In the genomic region with DNA sequence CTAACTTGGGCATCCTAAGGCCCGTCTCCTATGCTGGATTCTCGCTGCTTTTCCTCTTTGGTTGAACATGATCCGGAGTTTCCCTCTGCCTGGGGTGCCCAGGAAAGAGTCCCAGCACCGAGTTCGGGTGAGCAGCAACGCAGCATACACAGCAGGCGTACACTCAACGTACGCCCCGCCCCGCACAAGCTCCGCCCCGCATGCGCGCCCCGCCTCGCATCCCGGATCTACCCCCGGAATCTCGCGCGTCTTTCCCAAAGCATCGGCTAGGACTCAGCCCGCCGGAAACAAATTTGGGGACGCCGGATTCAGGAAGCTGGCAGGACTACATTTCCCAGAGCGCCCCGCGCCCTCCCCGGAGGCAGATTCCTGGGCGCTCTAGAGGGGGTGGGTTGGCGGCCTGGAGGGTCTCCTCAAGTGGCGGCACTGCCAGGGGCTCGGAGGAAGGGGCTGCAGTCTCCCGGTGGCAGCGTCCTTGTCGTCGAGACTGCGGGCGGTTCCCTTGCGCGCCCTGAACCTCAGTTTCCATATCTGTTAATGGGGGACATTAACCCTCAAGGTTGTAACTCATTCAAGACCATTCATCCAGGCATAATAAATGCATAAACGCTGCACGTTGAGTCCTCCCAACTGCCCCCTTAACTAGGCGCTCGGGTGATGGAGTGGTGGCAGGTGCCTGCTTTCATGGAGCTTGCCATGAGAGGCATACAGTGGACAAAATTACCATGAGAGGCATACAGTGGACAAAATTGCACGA, we compare ENCODE assay signal across 1 cellular context.
TF ChIP-seq lines count a peak whose summit lies in the region.

No MANE protein-coding gene starts in this region.

TF ChIP-seq in HepG2, 621 proteins besides CTCF, POLR2A, EP300 and RAD21 (continued from another document):
- TF ChIP-seq, protein P1, sequence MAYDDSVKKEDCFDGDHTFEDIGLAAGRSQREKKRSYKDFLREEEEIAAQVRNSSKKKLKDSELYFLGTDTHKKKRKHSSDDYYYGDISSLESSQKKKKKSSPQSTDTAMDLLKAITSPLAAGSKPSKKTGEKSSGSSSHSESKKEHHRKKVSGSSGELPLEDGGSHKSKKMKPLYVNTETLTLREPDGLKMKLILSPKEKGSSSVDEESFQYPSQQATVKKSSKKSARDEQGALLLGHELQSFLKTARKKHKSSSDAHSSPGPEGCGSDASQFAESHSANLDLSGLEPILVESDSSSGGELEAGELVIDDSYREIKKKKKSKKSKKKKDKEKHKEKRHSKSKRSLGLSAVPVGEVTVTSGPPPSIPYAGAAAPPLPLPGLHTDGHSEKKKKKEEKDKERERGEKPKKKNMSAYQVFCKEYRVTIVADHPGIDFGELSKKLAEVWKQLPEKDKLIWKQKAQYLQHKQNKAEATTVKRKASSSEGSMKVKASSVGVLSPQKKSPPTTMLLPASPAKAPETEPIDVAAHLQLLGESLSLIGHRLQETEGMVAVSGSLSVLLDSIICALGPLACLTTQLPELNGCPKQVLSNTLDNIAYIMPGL (CRISPR knock-in tag; IDR thresholded peaks at IDR 0.05; ENCODE audit: borderline replicate concordance in 1 of 2, low read depth in 1 of 2) = peak in 1 of 2 experiments; percentile 54; a peak in 2 of 4 replicates
- TF ChIP-seq HDAC2 (CRISPR knock-in tag; IDR thresholded peaks at IDR 0.05) (peak; percentile 55; the same call in 1 of the 2 replicates), CHCHD3 (CRISPR knock-in tag; IDR thresholded peaks at IDR 0.05) (no peak), TSC22D2 (CRISPR knock-in tag; IDR thresholded peaks at IDR 0.05; ENCODE audit: borderline replicate concordance) (no peak), ZNF430 (CRISPR knock-in tag; IDR thresholded peaks at IDR 0.05) (no peak), PITX1 (CRISPR knock-in tag; IDR thresholded peaks at IDR 0.05) (peak; percentile 50; the same call in 1 of the 2 replicates), FOXC1 (CRISPR knock-in tag; IDR thresholded peaks at IDR 0.05; ENCODE audit: borderline replicate concordance) (no peak), MYC (CRISPR knock-in tag; IDR thresholded peaks at IDR 0.05; ENCODE audit: borderline replicate concordance) (peak; percentile 72; the same call in 1 of the 2 replicates), SETDB1 (CRISPR knock-in tag; IDR thresholded peaks at IDR 0.05; ENCODE audit: borderline replicate concordance) (no peak), TBP (CRISPR knock-in tag; IDR thresholded peaks at IDR 0.05) (no peak), SP2 (CRISPR knock-in tag; IDR thresholded peaks at IDR 0.05) (0 out of 2 replicates have a peak, but pooled peaks have one; percentile 4), SRSF4 (IDR thresholded peaks at IDR 0.05; ENCODE audit: low read depth, low read length, poor library complexity, severe bottlenecking) (no peak), ZKSCAN8 (CRISPR knock-in tag; IDR thresholded peaks at IDR 0.05; ENCODE audit: borderline replicate concordance) (no peak), ATF1 (CRISPR knock-in tag; IDR thresholded peaks at IDR 0.05) (0 out of 2 replicates have a peak, but pooled peaks have one; percentile 21)
- TF ChIP-seq, protein P2, sequence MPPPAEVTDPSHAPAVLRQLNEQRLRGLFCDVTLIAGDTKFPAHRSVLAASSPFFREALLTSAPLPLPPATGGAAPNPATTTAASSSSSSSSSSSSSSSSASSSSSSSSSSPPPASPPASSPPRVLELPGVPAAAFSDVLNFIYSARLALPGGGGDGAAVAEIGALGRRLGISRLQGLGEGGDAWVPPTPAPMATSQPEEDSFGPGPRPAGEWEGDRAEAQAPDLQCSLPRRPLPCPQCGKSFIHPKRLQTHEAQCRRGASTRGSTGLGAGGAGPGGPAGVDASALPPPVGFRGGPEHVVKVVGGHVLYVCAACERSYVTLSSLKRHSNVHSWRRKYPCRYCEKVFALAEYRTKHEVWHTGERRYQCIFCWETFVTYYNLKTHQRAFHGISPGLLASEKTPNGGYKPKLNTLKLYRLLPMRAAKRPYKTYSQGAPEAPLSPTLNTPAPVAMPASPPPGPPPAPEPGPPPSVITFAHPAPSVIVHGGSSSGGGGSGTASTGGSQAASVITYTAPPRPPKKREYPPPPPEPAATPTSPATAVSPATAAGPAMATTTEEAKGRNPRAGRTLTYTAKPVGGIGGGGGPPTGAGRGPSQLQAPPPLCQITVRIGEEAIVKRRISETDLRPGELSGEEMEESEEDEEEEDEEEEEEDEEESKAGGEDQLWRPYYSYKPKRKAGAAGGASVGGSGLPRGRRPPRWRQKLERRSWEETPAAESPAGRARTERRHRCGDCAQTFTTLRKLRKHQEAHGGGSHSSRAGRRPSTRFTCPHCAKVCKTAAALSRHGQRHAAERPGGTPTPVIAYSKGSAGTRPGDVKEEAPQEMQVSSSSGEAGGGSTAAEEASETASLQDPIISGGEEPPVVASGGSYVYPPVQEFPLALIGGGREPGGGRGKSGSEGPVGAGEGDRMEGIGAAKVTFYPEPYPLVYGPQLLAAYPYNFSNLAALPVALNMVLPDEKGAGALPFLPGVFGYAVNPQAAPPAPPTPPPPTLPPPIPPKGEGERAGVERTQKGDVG (CRISPR knock-in tag; IDR thresholded peaks at IDR 0.05; ENCODE audit: borderline replicate concordance) = no peak
- TF ChIP-seq, protein P3, sequence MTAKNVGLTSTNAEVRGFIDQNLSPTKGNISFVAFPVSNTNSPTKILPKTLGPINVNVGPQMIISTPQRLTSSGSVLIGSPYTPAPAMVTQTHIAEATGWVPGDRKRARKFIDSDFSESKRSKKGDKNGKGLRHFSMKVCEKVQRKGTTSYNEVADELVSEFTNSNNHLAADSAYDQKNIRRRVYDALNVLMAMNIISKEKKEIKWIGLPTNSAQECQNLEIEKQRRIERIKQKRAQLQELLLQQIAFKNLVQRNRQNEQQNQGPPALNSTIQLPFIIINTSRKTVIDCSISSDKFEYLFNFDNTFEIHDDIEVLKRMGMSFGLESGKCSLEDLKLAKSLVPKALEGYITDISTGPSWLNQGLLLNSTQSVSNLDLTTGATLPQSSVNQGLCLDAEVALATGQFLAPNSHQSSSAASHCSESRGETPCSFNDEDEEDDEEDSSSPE (CRISPR knock-in tag; IDR thresholded peaks at IDR 0.05) = peak; percentile 84
- TF ChIP-seq, protein P4, sequence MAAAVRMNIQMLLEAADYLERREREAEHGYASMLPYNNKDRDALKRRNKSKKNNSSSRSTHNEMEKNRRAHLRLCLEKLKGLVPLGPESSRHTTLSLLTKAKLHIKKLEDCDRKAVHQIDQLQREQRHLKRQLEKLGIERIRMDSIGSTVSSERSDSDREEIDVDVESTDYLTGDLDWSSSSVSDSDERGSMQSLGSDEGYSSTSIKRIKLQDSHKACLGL (CRISPR knock-in tag; IDR thresholded peaks at IDR 0.05) = peak; percentile 53; the same call in 1 of the 2 replicates
- TF ChIP-seq, protein P5, sequence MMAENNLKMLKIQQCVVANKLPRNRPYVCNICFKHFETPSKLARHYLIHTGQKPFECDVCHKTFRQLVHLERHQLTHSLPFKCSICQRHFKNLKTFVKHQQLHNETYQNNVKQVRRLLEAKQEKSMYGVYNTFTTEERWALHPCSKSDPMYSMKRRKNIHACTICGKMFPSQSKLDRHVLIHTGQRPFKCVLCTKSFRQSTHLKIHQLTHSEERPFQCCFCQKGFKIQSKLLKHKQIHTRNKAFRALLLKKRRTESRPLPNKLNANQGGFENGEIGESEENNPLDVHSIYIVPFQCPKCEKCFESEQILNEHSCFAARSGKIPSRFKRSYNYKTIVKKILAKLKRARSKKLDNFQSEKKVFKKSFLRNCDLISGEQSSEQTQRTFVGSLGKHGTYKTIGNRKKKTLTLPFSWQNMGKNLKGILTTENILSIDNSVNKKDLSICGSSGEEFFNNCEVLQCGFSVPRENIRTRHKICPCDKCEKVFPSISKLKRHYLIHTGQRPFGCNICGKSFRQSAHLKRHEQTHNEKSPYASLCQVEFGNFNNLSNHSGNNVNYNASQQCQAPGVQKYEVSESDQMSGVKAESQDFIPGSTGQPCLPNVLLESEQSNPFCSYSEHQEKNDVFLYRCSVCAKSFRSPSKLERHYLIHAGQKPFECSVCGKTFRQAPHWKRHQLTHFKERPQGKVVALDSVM (CRISPR knock-in tag; IDR thresholded peaks at IDR 0.05) = no peak
TF ChIP-seq in HepG2: peak in this region for 204.
